Comparison of ENCODE assay signal across 8 cellular contexts in genomic region chr10:5659702-5660528, GRCh38. TPM values are rescaled to one million over a fixed set of nuclear protein-coding genes. Genes with fewer than 3 reads are reported as not detected.
A peak's percentile ranks its signal among the peaks of the same experiment; 100 is the strongest.
DNase-seq lines count a peak whose midpoint lies in the region; ATAC-seq and TF ChIP-seq lines count a peak whose summit lies in the region.

No MANE protein-coding gene starts in this region.

- CTCF ChIA-PET in activated B cell treated with CpG ODN at 0.5 μM for 24 hours (lab: Charles Lee) = interaction anchor here (0.8 kb wide), 1 partner anchor 226 kb away, joined by 3 read pairs; no protein-coding TSS in a partner anchor
- CTCF ChIA-PET in activated naive CD4-positive, alpha-beta T cell treated with anti-CD3 and anti-CD28 coated beads, Interleukin-2, amount 10 ng/mL, durations not matched to agents 7 days and 5 days (lab: Charles Lee) = interaction anchor here (0.8 to 1.4 kb wide), 3 partner anchors 8 to 37 kb away, joined by 3 to 5 read pairs (median 4); no protein-coding TSS in a partner anchor

- H3K4me1 Mint-ChIP-seq in activated B cell treated with CpG ODN at 0.5 μM for 24 hours = peaks cover 36% of the 10 kb centered on the region
- H3K4me1 Mint-ChIP-seq in activated naive CD4-positive, alpha-beta T cell treated with anti-CD3 and anti-CD28 coated beads, Interleukin-2, amount 10 ng/mL, durations not matched to agents 7 days and 5 days = peaks cover 38% of the 10 kb centered on the region

- H3K4me3 ChIP-seq in kidney epithelial cell (ENCODE audit: low read depth, low read length) = no peak overlapping the region
- H3K4me3 ChIP-seq in coronary artery = no peak overlapping the region

- TF ChIP-seq CTCF in activated B cell treated with CpG ODN at 0.5 μM for 24 hours (IDR thresholded peaks at IDR 0.05) (no peak), kidney epithelial cell (IDR thresholded peaks at IDR 0.05; ENCODE audit: insufficient read depth, low read length, poor library complexity, severe bottlenecking) (no peak), coronary artery (IDR thresholded peaks at IDR 0.05) (no peak)

- no peak overlapping the region for H3K27ac ChIP-seq in coronary artery

- H3K9me3 Mint-ChIP-seq in activated naive CD4-positive, alpha-beta T cell treated with anti-CD3 and anti-CD28 coated beads, Interleukin-2, amount 50 U/mL, for 72 hours = no peaks in the 10 kb centered on the region
- no peaks in the 10 kb centered on the region for H3K9me3 Mint-ChIP-seq in activated B cell treated with CpG ODN at 0.5 μM for 24 hours
- H3K9me3 Mint-ChIP-seq in activated naive CD4-positive, alpha-beta T cell treated with anti-CD3 and anti-CD28 coated beads, Interleukin-2, amount 10 ng/mL, durations not matched to agents 7 days and 5 days = no peaks in the 10 kb centered on the region

- ATAC-seq in activated naive CD4-positive, alpha-beta T cell treated with anti-CD3 and anti-CD28 coated beads, Interleukin-2, amount 50 U/mL, for 72 hours = peak; percentile 65 to 78
- ATAC-seq in HG03469 (IDR thresholded peaks at IDR 0.05; ENCODE audit: unreplicated experiment) = peak; percentile 85
- ATAC-seq in activated B cell treated with CpG ODN at 0.5 μM for 24 hours (ENCODE audit: low read depth) = peak; percentile 98

- intact Hi-C loops in activated B cell treated with CpG ODN at 0.5 μM for 24 hours (cut with micrococcal nuclease) = no loop called here

- H3K27me3 Mint-ChIP-seq in activated B cell treated with CpG ODN at 0.5 μM for 24 hours = peaks cover 2% of the 10 kb centered on the region
- peaks cover 4% of the 10 kb centered on the region for H3K27me3 Mint-ChIP-seq in activated naive CD4-positive, alpha-beta T cell treated with anti-CD3 and anti-CD28 coated beads, Interleukin-2, amount 10 ng/mL, durations not matched to agents 7 days and 5 days

- H3K4me3 Mint-ChIP-seq in activated B cell treated with CpG ODN at 0.5 μM for 24 hours = no peak overlapping the region
- H3K4me3 Mint-ChIP-seq in activated naive CD4-positive, alpha-beta T cell treated with anti-CD3 and anti-CD28 coated beads, Interleukin-2, amount 10 ng/mL, durations not matched to agents 7 days and 5 days = no peak overlapping the region

- no peak for DNase-seq in activated naive CD4-positive, alpha-beta T cell treated with anti-CD3 and anti-CD28 coated beads, Interleukin-2, amount 50 U/mL, for 72 hours (ENCODE audit: low spot score in 2 of 2)
- no peak for DNase-seq in activated naive CD4-positive, alpha-beta T cell treated with anti-CD3 and anti-CD28 coated beads, Interleukin-2, amount 50 U/mL, for 16 hours
- DNase-seq in activated B cell treated with CpG ODN at 0.5 μM for 24 hours (no peak), kidney epithelial cell (ENCODE audit: low read depth) (peak; percentile 64), NCI-H345 (lab: John Stamatoyannopoulos, UW) (no peak), coronary artery (ENCODE audit: low spot score) (no peak)
- DNase-seq in activated naive CD4-positive, alpha-beta T cell treated with anti-CD3 and anti-CD28 coated beads, Interleukin-2, amount 10 ng/mL, durations not matched to agents 7 days and 5 days = no peak

- H3K36me3 Mint-ChIP-seq in activated naive CD4-positive, alpha-beta T cell treated with anti-CD3 and anti-CD28 coated beads, Interleukin-2, amount 50 U/mL, for 72 hours = no peaks in the 10 kb centered on the region
- H3K36me3 Mint-ChIP-seq in activated B cell treated with CpG ODN at 0.5 μM for 24 hours (ENCODE audit: low read depth) = no peaks in the 10 kb centered on the region
- no peaks in the 10 kb centered on the region for H3K36me3 Mint-ChIP-seq in activated naive CD4-positive, alpha-beta T cell treated with anti-CD3 and anti-CD28 coated beads, Interleukin-2, amount 10 ng/mL, durations not matched to agents 7 days and 5 days

- H3K27me3 ChIP-seq in kidney epithelial cell (ENCODE audit: control insufficient read depth, insufficient read depth, low read length) = no peaks in the 10 kb centered on the region

- peak overlapping the region; percentile 38 to 68 for H3K27ac Mint-ChIP-seq in activated naive CD4-positive, alpha-beta T cell treated with anti-CD3 and anti-CD28 coated beads, Interleukin-2, amount 50 U/mL, for 72 hours
- H3K27ac Mint-ChIP-seq in activated B cell treated with CpG ODN at 0.5 μM for 24 hours = no peak overlapping the region
- no peak overlapping the region for H3K27ac Mint-ChIP-seq in activated naive CD4-positive, alpha-beta T cell treated with anti-CD3 and anti-CD28 coated beads, Interleukin-2, amount 10 ng/mL, durations not matched to agents 7 days and 5 days

- no peaks in the 10 kb centered on the region for H3K36me3 ChIP-seq in kidney epithelial cell (ENCODE audit: control insufficient read depth, insufficient read depth, low read length)

- POLR2A ChIA-PET in activated B cell treated with CpG ODN at 0.5 μM for 24 hours (lab: Charles Lee) = no interaction called here

RNA-seq across cellular contexts. Expression of gene ASB13, which starts 6.5 kb away (rescaled TPM):
- total RNA-seq in activated naive CD4-positive, alpha-beta T cell treated with anti-CD3 and anti-CD28 coated beads, Interleukin-2, amount 50 U/mL, for 72 hours = 10 to 100 TPM in 1 of 2 donors, under 1 TPM in 1; 0.41 to 14.3 TPM
- total RNA-seq in activated B cell treated with CpG ODN at 0.5 μM for 24 hours = 3.3 and 3.5 TPM in 2 replicates
- 17.3 and 22.4 TPM in 2 replicates for total RNA-seq in kidney epithelial cell

RNA-seq across cellular contexts. Expression of gene TASOR2, which starts 24.7 kb away (rescaled TPM):
- 10 to 100 TPM; 44.9 to 54.9 TPM for total RNA-seq in activated naive CD4-positive, alpha-beta T cell treated with anti-CD3 and anti-CD28 coated beads, Interleukin-2, amount 50 U/mL, for 72 hours
- total RNA-seq in activated B cell treated with CpG ODN at 0.5 μM for 24 hours (69.8 and 81.4 TPM in 2 replicates), kidney epithelial cell (60.1 and 66.8 TPM in 2 replicates)

Comparison
In these comparisons a context has a peak if more than half of its experiments do, and no peak if none do; other contexts are left out.
1. H3K27ac Mint-ChIP-seq: peak in activated naive CD4-positive, alpha-beta T cell treated with anti-CD3 and anti-CD28 coated beads, Interleukin-2, amount 50 U/mL, for 72 hours (2 of 2); none in activated B cell treated with CpG ODN at 0.5 μM for 24 hours (single experiment) and activated naive CD4-positive, alpha-beta T cell treated with anti-CD3 and anti-CD28 coated beads, Interleukin-2, amount 10 ng/mL, durations not matched to agents 7 days and 5 days (single experiment).
2. Peak in every context shown above with its lines, with median percentiles within 50 percentile points of each other: ATAC-seq.